22 cellular contexts compared by ENCODE assay signal in genomic region chr9:19119801-19120440, GRCh38. TPM values are rescaled to one million over a fixed set of nuclear protein-coding genes. Genes with fewer than 3 reads are reported as not detected.
DNase-seq lines count a peak whose midpoint lies in the region; ATAC-seq and TF ChIP-seq lines count a peak whose summit lies in the region.
"Had no signal": no experiment of that assay in that cellular context is flagged by ENCODE, and none has a peak within 500 bp of the region (broad histone marks: within the 10 kb centered on the region; RNA-seq: fewer than 3 reads in every experiment).

No MANE protein-coding gene starts in this region.

- H4K91ac ChIP-seq in IMR-90 (ENCODE audit: insufficient read depth, low read depth, low read length), result no peak overlapping the region

- no peak overlapping the region for H4K5ac ChIP-seq in IMR-90 (ENCODE audit: low read depth, low read length)

- H3K27me3 ChIP-seq in CD8-positive, alpha-beta T cell (ENCODE audit: insufficient read depth, low read length), result no peaks in the 10 kb centered on the region
- H3K27me3 ChIP-seq in IMR-90 (ENCODE audit: control insufficient read depth, insufficient read depth, low read length) (no peaks in the 10 kb centered on the region), psoas muscle (ENCODE audit: insufficient read depth in 3 of 3, low read length in 2 of 3) (no peaks in the 10 kb centered on the region)
- H3K27me3 ChIP-seq: transverse colon had no signal

- WGBS in IMR-90 (ENCODE audit: extremely low coverage in 2 of 2, insufficient read length in 1 of 2), 2 experiments, result no CpG with 5 or more reads among the region's 7 CpGs
- 81 to 86% (median 85%) methylated on average over 7 of the region's 7 CpGs for WGBS in psoas muscle, 3 donors

- H3K27me3 Mint-ChIP-seq in CD8-positive, alpha-beta T cell (ENCODE audit: low read depth), result no peaks in the 10 kb centered on the region
- H3K27me3 Mint-ChIP-seq: activated naive CD8-positive, alpha-beta T cell treated with anti-CD3 and anti-CD28 coated beads, Interleukin-2, amount 10 ng/mL, durations not matched to agents 7 days and 5 days; brain had no signal

- peak overlapping the region; percentile 4 for H3K27ac Mint-ChIP-seq in CD8-positive, alpha-beta T cell
- H3K27ac Mint-ChIP-seq: activated naive CD8-positive, alpha-beta T cell treated with anti-CD3 and anti-CD28 coated beads, Interleukin-2, amount 10 ng/mL, durations not matched to agents 7 days and 5 days; brain; H9 had no signal

- H3K9me3 Mint-ChIP-seq in CD8-positive, alpha-beta T cell, result no peaks in the 10 kb centered on the region
- H3K9me3 Mint-ChIP-seq: activated naive CD8-positive, alpha-beta T cell treated with anti-CD3 and anti-CD28 coated beads, Interleukin-2, amount 10 ng/mL, durations not matched to agents 7 days and 5 days; brain; H9 had no signal

- H3K9ac ChIP-seq in IMR-90 (ENCODE audit: low read depth, low read length), result no peak overlapping the region

- peaks cover 16% of the 10 kb centered on the region for H3K9me1 ChIP-seq in IMR-90 (ENCODE audit: insufficient read depth, low read length)

- TF ChIP-seq POLR2A in IMR-90 (IDR thresholded peaks at IDR 0.05; ENCODE audit: low read depth, low read length), result no peak
- no peak for TF ChIP-seq POLR2A in GM18505 (IDR thresholded peaks at IDR 0.05; ENCODE audit: borderline replicate concordance, extremely low read depth, insufficient read depth, insufficient read length)

- ATAC-seq in CD8-positive, alpha-beta T cell, result no peak
- ATAC-seq in IMR-90 (ENCODE audit: low read depth), result no peak
- no peak for ATAC-seq in psoas muscle
- ATAC-seq in GM18505 (IDR thresholded peaks at IDR 0.05; ENCODE audit: unreplicated experiment), result no peak
- ATAC-seq: right cardiac atrium, Right ventricle myocardium inferior had no signal

- peaks cover 5% of the 10 kb centered on the region; the same call in 1 of the 2 replicates for H4K20me1 ChIP-seq in IMR-90 (ENCODE audit: insufficient read depth, low read length)

- BruUV-seq in IMR-90 (replicated peaks; lab: Mats Ljungman, UMichigan), result no TSS peak

- H2BK20ac ChIP-seq in IMR-90 (ENCODE audit: low read depth, low read length), result no peak overlapping the region

- in situ Hi-C loops in IMR-90 (cut with MboI; ENCODE audit: low sequenced_read_pairs), result no loop called here

- H2BK15ac ChIP-seq in IMR-90 (ENCODE audit: low read depth, low read length), result no peak overlapping the region

- no peak overlapping the region for H3K4ac ChIP-seq in IMR-90 (ENCODE audit: low read depth, low read length)

- DNase-seq in CD8-positive, alpha-beta T cell, result no peak
- DNase-seq in IMR-90 (no peak), epithelial cell of esophagus (ENCODE audit: low read depth) (peak; percentile 52), psoas muscle (no peak), SW 1271 (lab: John Stamatoyannopoulos, UW) (no peak), germinal center (ENCODE audit: low spot score) (no peak)
- DNase-seq: activated CD4-positive, alpha-beta T cell treated with anti-CD3 and anti-CD28 coated beads, Interleukin-2, amount 50 U/mL, for 48 hours; activated naive CD8-positive, alpha-beta T cell treated with anti-CD3 and anti-CD28 coated beads, Interleukin-2, amount 10 ng/mL, durations not matched to agents 7 days and 5 days; activated T-cell treated with anti-CD3 and anti-CD28 coated beads, Interleukin-2, amount 50 U/mL, for 48 hours; Calu3; erythroblast; H9; NCI-H1417; NCI-H2171 treated with DMSO at 0.1 percent for 48 hours; NCI-H69; right cardiac atrium; stimulated activated naive CD4-positive, alpha-beta T cell; transverse colon; WERI-Rb-1 had no signal

- no peak for TF ChIP-seq RAD21 in IMR-90 (IDR thresholded peaks at IDR 0.05; ENCODE audit: low read length)

- no peak overlapping the region for H4K8ac ChIP-seq in IMR-90 (ENCODE audit: low read depth in 2 of 2, low read length in 2 of 2)

- H3K56ac ChIP-seq in IMR-90 (ENCODE audit: extremely low read depth, insufficient read depth, low read length), result no peak overlapping the region; the same call in 1 of the 2 replicates

- peaks cover 84% of the 10 kb centered on the region for H3K36me3 Mint-ChIP-seq in CD8-positive, alpha-beta T cell

- no peak overlapping the region for H2BK5ac ChIP-seq in IMR-90 (ENCODE audit: low read depth, low read length, poor library complexity, severe bottlenecking)

- H3K4me3 ChIP-seq in CD8-positive, alpha-beta T cell (ENCODE audit: low read depth, low read length), result no peak overlapping the region
- no peak overlapping the region for H3K4me3 ChIP-seq in IMR-90 (ENCODE audit: insufficient read depth, low read depth, low read length)
- no peak overlapping the region for H3K4me3 ChIP-seq in epithelial cell of esophagus (ENCODE audit: low read length)
- no peak overlapping the region for H3K4me3 ChIP-seq in psoas muscle
- H3K4me3 ChIP-seq: transverse colon had no signal

- CTCF ChIA-PET in CD8-positive, alpha-beta T cell (lab: Charles Lee), result interaction anchor here (1.1 kb wide), 2 partner anchors 34 to 54 kb away, joined by 3 to 4 read pairs; no protein-coding TSS in a partner anchor
- CTCF ChIA-PET in IMR-90 (lab: Yijun Ruan, JAX), result no interaction called here

- dilution Hi-C loops in IMR-90 (cut with HindIII; ENCODE audit: low sequenced_read_pairs, unreplicated experiment), result no loop called here

- H3K14ac ChIP-seq in IMR-90 (replicated peaks; ENCODE audit: low read depth, low read length), result peak overlapping the region; percentile 39; the same call in 1 of the 2 replicates

- H3K79me1 ChIP-seq in IMR-90 (ENCODE audit: low read depth in 1 of 2, low read length in 2 of 2), result peaks cover 26 to 74% of the 10 kb centered on the region in 2 experiments; a peak in 3 of 4 replicates

- 0 out of 2 replicates have a peak overlapping the region, but pooled peaks have one; percentile 55 for H3K23ac ChIP-seq in IMR-90 (ENCODE audit: low read depth, low read length)

- H3K9me3 ChIP-seq in CD8-positive, alpha-beta T cell (ENCODE audit: low read length), result no peaks in the 10 kb centered on the region
- H3K9me3 ChIP-seq in IMR-90 (ENCODE audit: control insufficient read depth, insufficient read depth, low read length) (no peaks in the 10 kb centered on the region), psoas muscle (no peaks in the 10 kb centered on the region)
- H3K9me3 ChIP-seq: transverse colon had no signal

- POLR2A ChIA-PET in CD8-positive, alpha-beta T cell (lab: Charles Lee), result interaction anchor here (1.0 kb wide), 1 partner anchor 134 kb away, joined by 3 read pairs; no protein-coding TSS in a partner anchor
- POLR2A ChIA-PET in IMR-90 (lab: Charles Lee; ENCODE audit: unreplicated experiment), result no interaction called here

- H3K4me3 Mint-ChIP-seq in CD8-positive, alpha-beta T cell, result no peak overlapping the region
- H3K4me3 Mint-ChIP-seq: activated naive CD8-positive, alpha-beta T cell treated with anti-CD3 and anti-CD28 coated beads, Interleukin-2, amount 10 ng/mL, durations not matched to agents 7 days and 5 days; brain; H9 had no signal

- H3K4me1 ChIP-seq in CD8-positive, alpha-beta T cell (ENCODE audit: insufficient read depth, low read length), result peaks cover 19% of the 10 kb centered on the region
- H3K4me1 ChIP-seq in IMR-90 (ENCODE audit: control insufficient read depth, insufficient read depth, low read length) (peaks cover 9% of the 10 kb centered on the region; the same call in 1 of the 2 replicates), psoas muscle (peaks cover 69% of the 10 kb centered on the region)

- no peak overlapping the region for H2AFZ ChIP-seq in IMR-90 (replicated peaks; ENCODE audit: low read length, poor library complexity)

- H2BK120ac ChIP-seq in IMR-90 (ENCODE audit: low read depth, low read length), result no peak overlapping the region

- no peak for TF ChIP-seq CTCF in CD8-positive, alpha-beta T cell (IDR thresholded peaks at IDR 0.05)
- TF ChIP-seq CTCF in IMR-90 (conservative IDR thresholded peaks at IDR 0.05; ENCODE audit: low read depth, low read length) (no peak), epithelial cell of esophagus (IDR thresholded peaks at IDR 0.05; ENCODE audit: insufficient read depth, low read depth, low read length, missing control alignments) (no peak), psoas muscle (IDR thresholded peaks at IDR 0.05) (no peak)

- peaks cover 57% of the 10 kb centered on the region for H3K36me3 ChIP-seq in CD8-positive, alpha-beta T cell (ENCODE audit: insufficient read depth, low read length)
- H3K36me3 ChIP-seq in IMR-90 (ENCODE audit: control insufficient read depth, insufficient read depth, low read length), result peaks cover 60% of the 10 kb centered on the region
- H3K36me3 ChIP-seq in psoas muscle (ENCODE audit: insufficient read depth in 1 of 2, low read depth in 1 of 2), result peaks cover 24 to 97% of the 10 kb centered on the region in 2 donors
- H3K36me3 ChIP-seq: WERI-Rb-1 had no signal

- H3K4me1 Mint-ChIP-seq in CD8-positive, alpha-beta T cell (ENCODE audit: low read depth), result peaks cover 42% of the 10 kb centered on the region
- H3K4me1 Mint-ChIP-seq: brain had no signal

- no peak overlapping the region for H3K27ac ChIP-seq in CD8-positive, alpha-beta T cell (ENCODE audit: low read depth, low read length)
- no peak overlapping the region for H3K27ac ChIP-seq in IMR-90 (ENCODE audit: insufficient read depth, low read length)
- peak overlapping the region; percentile 100 for H3K27ac ChIP-seq in psoas muscle
- H3K27ac ChIP-seq: WERI-Rb-1 had no signal

- intact Hi-C loops in CD8-positive, alpha-beta T cell (cut with DNase I, micrococcal nuclease), result no loop called here
- intact Hi-C loops in IMR-90 (cut with micrococcal nuclease) (loop anchor here (10.0 kb wide), 2 partner anchors 255 to 335 kb away; no protein-coding TSS in a partner anchor), psoas muscle (cut with DNase I) (no loop called here)

- no peak overlapping the region for H2AK5ac ChIP-seq in IMR-90 (ENCODE audit: low read depth, low read length)

- no peak overlapping the region for H3K4me2 ChIP-seq in IMR-90 (ENCODE audit: low read depth, low read length)

- no peak overlapping the region for H2AK9ac ChIP-seq in IMR-90 (replicated peaks; ENCODE audit: low read depth, low read length, poor library complexity)

- H3K18ac ChIP-seq in IMR-90 (ENCODE audit: low read depth, low read length), result no peak overlapping the region

TF ChIP-seq in IMR-90, 13 proteins besides CTCF, POLR2A, EP300 and RAD21 (continues in another document):
- no peak for TF ChIP-seq MAFK (IDR thresholded peaks at IDR 0.05; ENCODE audit: low read depth, low read length)

RNA-seq across cellular contexts. Expression of gene PLIN2, which starts 7.4 kb away (rescaled TPM):
- total RNA-seq in CD8-positive, alpha-beta T cell, result 10 to 100 TPM; 47.1 to 47.7 TPM
- 173 and 182 TPM in 2 replicates for total RNA-seq in IMR-90 (2012; rRNA removed)
- 112 and 123 TPM in 2 replicates for polyA plus RNA-seq in IMR-90 (2012; rRNA removed)
- polyA plus RNA-seq in IMR-90 (2012; cell fraction: cytosol; rRNA removed), result 95.9 and 96.9 TPM in 2 replicates
- 41.1 and 51.2 TPM in 2 replicates for polyA plus RNA-seq in IMR-90 (2012; cell fraction: nucleus; rRNA removed; ENCODE audit: low replicate concordance)
- 1,000 to 10,000 TPM in 2 of 4 donors, 100 to 1,000 TPM in 2; 117 to 1,975 (median 1,047) TPM for total RNA-seq in psoas muscle
- polyA plus RNA-seq in psoas muscle, result 1,000 to 10,000 TPM in 1 of 3 donors, 100 to 1,000 TPM in 2; 418 to 3,967 (median 710) TPM
- total RNA-seq: Calu3 had no signal

RNA-seq across cellular contexts. Expression of gene HAUS6, which starts 17.2 kb away (rescaled TPM):
- total RNA-seq in CD8-positive, alpha-beta T cell, result 10 to 100 TPM; 14.2 to 16.5 TPM
- total RNA-seq in IMR-90 (2012; rRNA removed) (13.3 and 21.4 TPM in 2 replicates), psoas muscle (10 to 100 TPM in 1 of 4 donors, 1 to 10 TPM in 3; 3.3 to 10.9 (median 4.1) TPM)
- polyA plus RNA-seq in IMR-90 (2012; rRNA removed) (5.1 and 5.8 TPM in 2 replicates), psoas muscle (1 to 10 TPM; 2.4 to 7.6 (median 5.6) TPM)
- polyA plus RNA-seq in IMR-90 (2012; cell fraction: cytosol; rRNA removed), result 1.2 and 2.5 TPM in 2 replicates
- 1.6 and 5.3 TPM in 2 replicates for polyA plus RNA-seq in IMR-90 (2012; cell fraction: nucleus; rRNA removed; ENCODE audit: low replicate concordance)
